8 cellular contexts compared by ENCODE assay signal in genomic region chr2:138827426-138828054, GRCh38. TPM values are rescaled to one million over a fixed set of nuclear protein-coding genes. Genes with fewer than 3 reads are reported as not detected.
DNase-seq lines count a peak whose midpoint lies in the region; ATAC-seq and TF ChIP-seq lines count a peak whose summit lies in the region.

No MANE protein-coding gene starts in this region.

- intact Hi-C loops in Calu3 (cut with micrococcal nuclease; ENCODE audit: unreplicated experiment): loop anchor here (1.0 to 10.0 kb wide), 3 partner anchors 733 to 961 kb away; no protein-coding TSS in a partner anchor
- intact Hi-C loops in activated B cell treated with CpG ODN at 0.5 μM for 24 hours (cut with micrococcal nuclease): loop anchor here (1.0 to 5.0 kb wide), 7 partner anchors 41 to 1360 kb away; no protein-coding TSS in a partner anchor
- intact Hi-C loops in Right ventricle myocardium superior (cut with DNase I): no loop called here
- intact Hi-C loops in activated T-helper 1 cell treated with anti-CD3 and anti-CD28 coated beads, Interleukin-12 subunit alpha, Interleukin-12 subunit beta, Interleukin-2, Interleukin-4 antibody, amounts not matched to agents 30 ng/mL and 10 ng/mL and 1 ng/mL, durations not matched to agents 14 hours and 24 hours and 36 hours (cut with micrococcal nuclease): loop anchor here (1.0 kb wide), 3 partner anchors 880 to 961 kb away; no protein-coding TSS in a partner anchor

- CTCF ChIA-PET in Calu3 (lab: Charles Lee): interaction anchor here (0.6 to 3.0 kb wide), 9 partner anchors 13 to 962 kb away, joined by 3 to 20 read pairs (median 5); no protein-coding TSS in a partner anchor
- CTCF ChIA-PET in activated B cell treated with CpG ODN at 0.5 μM for 24 hours (lab: Charles Lee): interaction anchor here (0.6 to 5.5 kb wide), 19 partner anchors 10 to 1287 kb away, joined by 3 to 50 read pairs (median 4); no protein-coding TSS in a partner anchor

- H3K27me3 Mint-ChIP-seq in Calu3 (ENCODE audit: unreplicated experiment) (no peaks in the 10 kb centered on the region), activated B cell treated with CpG ODN at 0.5 μM for 24 hours (peaks cover 8% of the 10 kb centered on the region)
- H3K27me3 Mint-ChIP-seq in activated T-helper 1 cell treated with anti-CD3 and anti-CD28 coated beads, Interleukin-12 subunit alpha, Interleukin-12 subunit beta, Interleukin-2, Interleukin-4 antibody, amounts not matched to agents 30 ng/mL and 10 ng/mL and 1 ng/mL, durations not matched to agents 14 hours and 24 hours and 36 hours (ENCODE audit: insufficient read depth): peaks cover 8% of the 10 kb centered on the region

- H3K9me3 Mint-ChIP-seq in Calu3 (ENCODE audit: low read depth, unreplicated experiment) (no peaks in the 10 kb centered on the region), activated B cell treated with CpG ODN at 0.5 μM for 24 hours (no peaks in the 10 kb centered on the region)
- H3K9me3 Mint-ChIP-seq in activated T-helper 1 cell treated with anti-CD3 and anti-CD28 coated beads, Interleukin-12 subunit alpha, Interleukin-12 subunit beta, Interleukin-2, Interleukin-4 antibody, amounts not matched to agents 30 ng/mL and 10 ng/mL and 1 ng/mL, durations not matched to agents 14 hours and 24 hours and 36 hours: no peaks in the 10 kb centered on the region

- ATAC-seq in GM18873 (IDR thresholded peaks at IDR 0.05; ENCODE audit: low FRiP score, unreplicated experiment) (peak; percentile 56), HG03135 (IDR thresholded peaks at IDR 0.05; ENCODE audit: unreplicated experiment) (peak; percentile 84), activated B cell treated with CpG ODN at 0.5 μM for 24 hours (ENCODE audit: low read depth) (peak; percentile 37), Right ventricle myocardium superior (ENCODE audit: poor library complexity) (peak; percentile 83)

- no peaks in the 10 kb centered on the region for H3K4me1 Mint-ChIP-seq in Calu3 (ENCODE audit: low read depth, unreplicated experiment)
- no peaks in the 10 kb centered on the region for H3K4me1 Mint-ChIP-seq in activated B cell treated with CpG ODN at 0.5 μM for 24 hours
- H3K4me1 Mint-ChIP-seq in activated T-helper 1 cell treated with anti-CD3 and anti-CD28 coated beads, Interleukin-12 subunit alpha, Interleukin-12 subunit beta, Interleukin-2, Interleukin-4 antibody, amounts not matched to agents 30 ng/mL and 10 ng/mL and 1 ng/mL, durations not matched to agents 14 hours and 24 hours and 36 hours (ENCODE audit: low read depth): no peaks in the 10 kb centered on the region

- H3K4me3 Mint-ChIP-seq in Calu3 (ENCODE audit: low read depth, unreplicated experiment) (no peak overlapping the region), activated B cell treated with CpG ODN at 0.5 μM for 24 hours (no peak overlapping the region)
- no peak overlapping the region for H3K4me3 Mint-ChIP-seq in activated T-helper 1 cell treated with anti-CD3 and anti-CD28 coated beads, Interleukin-12 subunit alpha, Interleukin-12 subunit beta, Interleukin-2, Interleukin-4 antibody, amounts not matched to agents 30 ng/mL and 10 ng/mL and 1 ng/mL, durations not matched to agents 14 hours and 24 hours and 36 hours

- DNase-seq in Calu3: peak; percentile 27
- peak; percentile 86 for DNase-seq in NCI-H2171 treated with DMSO at 0.1 percent for 48 hours (lab: John Stamatoyannopoulos, UW)
- no peak for DNase-seq in activated B cell treated with CpG ODN at 0.5 μM for 24 hours
- no peak for DNase-seq in Right ventricle myocardium superior
- peak; percentile 19 for DNase-seq in pulmonary artery endothelial cell (ENCODE audit: low read depth, low spot score)
- DNase-seq in activated T-helper 1 cell treated with anti-CD3 and anti-CD28 coated beads, Interleukin-12 subunit alpha, Interleukin-12 subunit beta, Interleukin-2, Interleukin-4 antibody, amounts not matched to agents 30 ng/mL and 10 ng/mL and 1 ng/mL, durations not matched to agents 14 hours and 24 hours and 36 hours (ENCODE audit: low spot score): no peak

- POLR2A ChIA-PET in activated B cell treated with CpG ODN at 0.5 μM for 24 hours (lab: Charles Lee): no interaction called here

- TF ChIP-seq CTCF in Calu3 (IDR thresholded peaks at IDR 0.05; ENCODE audit: unreplicated experiment) (peak; percentile 72), activated B cell treated with CpG ODN at 0.5 μM for 24 hours (IDR thresholded peaks at IDR 0.05) (peak; percentile 54)

- no peaks in the 10 kb centered on the region for H3K36me3 Mint-ChIP-seq in Calu3 (ENCODE audit: insufficient read depth, unreplicated experiment)
- H3K36me3 Mint-ChIP-seq in activated B cell treated with CpG ODN at 0.5 μM for 24 hours (ENCODE audit: low read depth): no peaks in the 10 kb centered on the region
- no peaks in the 10 kb centered on the region for H3K36me3 Mint-ChIP-seq in activated T-helper 1 cell treated with anti-CD3 and anti-CD28 coated beads, Interleukin-12 subunit alpha, Interleukin-12 subunit beta, Interleukin-2, Interleukin-4 antibody, amounts not matched to agents 30 ng/mL and 10 ng/mL and 1 ng/mL, durations not matched to agents 14 hours and 24 hours and 36 hours (ENCODE audit: low read depth)

- no TSS peak for BruUV-seq in Calu3 (replicated peaks; lab: Mats Ljungman, UMichigan)

- H3K27ac Mint-ChIP-seq in Calu3 (ENCODE audit: unreplicated experiment) (no peak overlapping the region), activated B cell treated with CpG ODN at 0.5 μM for 24 hours (no peak overlapping the region)
- no peak overlapping the region for H3K27ac Mint-ChIP-seq in activated T-helper 1 cell treated with anti-CD3 and anti-CD28 coated beads, Interleukin-12 subunit alpha, Interleukin-12 subunit beta, Interleukin-2, Interleukin-4 antibody, amounts not matched to agents 30 ng/mL and 10 ng/mL and 1 ng/mL, durations not matched to agents 14 hours and 24 hours and 36 hours

RNA-seq across cellular contexts. Expression of gene NXPH2, which starts 47.4 kb away (rescaled TPM):
- total RNA-seq in Calu3 (2022): 1.3 and 3.1 TPM in 2 replicates
- total RNA-seq in activated B cell treated with CpG ODN at 0.5 μM for 24 hours: not detected in 2 replicates
- total RNA-seq in Right ventricle myocardium superior: not detected
- not detected in 2 replicates for total RNA-seq in pulmonary artery endothelial cell
- not detected in 2 replicates for total RNA-seq in activated T-helper 1 cell treated with anti-CD3 and anti-CD28 coated beads, Interleukin-12 subunit alpha, Interleukin-12 subunit beta, Interleukin-2, Interleukin-4 antibody, amounts not matched to agents 30 ng/mL and 10 ng/mL and 1 ng/mL, durations not matched to agents 14 hours and 24 hours and 36 hours

Comparison
In these comparisons a context has a peak if more than half of its experiments do, and no peak if none do; other contexts are left out.
1. DNase-seq: peak in Calu3 (single experiment), NCI-H2171 treated with DMSO at 0.1 percent for 48 hours (single experiment) and pulmonary artery endothelial cell (single experiment); none in activated B cell treated with CpG ODN at 0.5 μM for 24 hours (single experiment), Right ventricle myocardium superior (single experiment) and activated T-helper 1 cell treated with anti-CD3 and anti-CD28 coated beads, Interleukin-12 subunit alpha, Interleukin-12 subunit beta, Interleukin-2, Interleukin-4 antibody, amounts not matched to agents 30 ng/mL and 10 ng/mL and 1 ng/mL, durations not matched to agents 14 hours and 24 hours and 36 hours (single experiment).
2. Peak in every context shown above with its lines, with median percentiles within 50 percentile points of each other: ATAC-seq.